21 cellular contexts compared by ENCODE assay signal in genomic region chr2:15260813-15261212, GRCh38.
"Had no signal": no experiment of that assay in that cellular context is flagged by ENCODE, and none has a peak within 500 bp of the region (broad histone marks: within the 10 kb centered on the region; RNA-seq: fewer than 3 reads in every experiment).

No MANE protein-coding gene starts in this region.

- ATAC-seq: gastrocnemius medialis; heart right ventricle; left lobe of liver; natural killer cell; sciatic nerve; stimulated activated memory B cell treated with anti-CD40 and anti-IgM and Interleukin-4, amounts not matched to agents 10 μg/mL and 1 μg/mL and 100 μg/mL, for 72 hours; upper lobe of right lung had no signal

- H3K27me3 ChIP-seq: dorsolateral prefrontal cortex, esophagus muscularis mucosa, gastrocnemius medialis, heart right ventricle, spleen, tibial artery, upper lobe of right lung, vagina had no signal

- H3K27ac ChIP-seq: dorsolateral prefrontal cortex, epithelial cell of prostate, esophagus muscularis mucosa, gastrocnemius medialis, heart right ventricle, spleen, tibial artery, upper lobe of right lung, vagina had no signal

- DNase-seq: dorsolateral prefrontal cortex; effector CD8-positive, alpha-beta T cell; gastrocnemius medialis; heart right ventricle; hypothalamus; islet precursor cell; mammary epithelial cell; natural killer cell; posterior cingulate gyrus; spleen; stimulated activated CD4-positive, alpha-beta T cell treated with anti-CD3 and anti-CD28 coated beads, Interleukin-15, amount 100 ng/mL, for 24 hours; stimulated activated CD4-positive, alpha-beta T cell treated with anti-CD3 and anti-CD28 coated beads, Interleukin-1b, Interleukin-23, amount 100 ng/mL, for 48 hours; stimulated activated CD4-positive, alpha-beta T cell treated with anti-CD3 and anti-CD28 coated beads, Interleukin-4, amount 100 ng/mL, for 24 hours; tibial artery; upper lobe of right lung had no signal

- H3K9me3 ChIP-seq: gastrocnemius medialis, upper lobe of right lung, vagina had no signal

- H3K4me3 ChIP-seq: dorsolateral prefrontal cortex, esophagus muscularis mucosa, gastrocnemius medialis, heart right ventricle, spleen, tibial artery, upper lobe of right lung, vagina had no signal

- H3K36me3 ChIP-seq: gastrocnemius medialis, upper lobe of right lung, vagina had no signal

- H3K4me1 ChIP-seq: gastrocnemius medialis, heart right ventricle, spleen, tibial artery, upper lobe of right lung, vagina had no signal
